ENCODE assay signal across 2 cellular contexts in genomic region chr2:157761520-157761919, GRCh38.
TF ChIP-seq lines count a peak whose summit lies in the region.

No MANE protein-coding gene starts in this region.

TF ChIP-seq in IMR-90, 13 proteins besides CTCF, POLR2A, EP300 and RAD21:
- TF ChIP-seq ELK1 (IDR thresholded peaks at IDR 0.05; ENCODE audit: borderline replicate concordance, low read depth, low read length), result no peak
- TF ChIP-seq MAFK (IDR thresholded peaks at IDR 0.05; ENCODE audit: low read depth, low read length), result no peak

TF ChIP-seq in K562, 482 proteins besides CTCF, POLR2A, EP300 and RAD21:
- TF ChIP-seq NONO (IDR thresholded peaks at IDR 0.05; ENCODE audit: low read depth in 2 of 2, low read length in 1 of 2) (no peak), ATF3 (IDR thresholded peaks at IDR 0.05) (no peak; the same call in 1 of the 2 replicates), ATF3 (CRISPR knock-in tag; conservative IDR thresholded peaks at IDR 0.05) (no peak), ZNF583 (CRISPR knock-in tag; IDR thresholded peaks at IDR 0.05) (no peak), RBM17 (IDR thresholded peaks at IDR 0.05; ENCODE audit: borderline replicate concordance, low read depth, low read length) (no peak), ELF4 (CRISPR knock-in tag; IDR thresholded peaks at IDR 0.05) (no peak), ZBTB9 (CRISPR knock-in tag; IDR thresholded peaks at IDR 0.05) (no peak), POLR2AphosphoS2 (IDR thresholded peaks at IDR 0.05; ENCODE audit: low read length) (no peak), MTA3 (IDR thresholded peaks at IDR 0.05; ENCODE audit: borderline replicate concordance) (no peak), SMARCE1 (IDR thresholded peaks at IDR 0.05) (no peak), HMG20B (CRISPR knock-in tag; IDR thresholded peaks at IDR 0.05) (no peak), ZNF407 (IDR thresholded peaks at IDR 0.05; ENCODE audit: low read depth) (no peak), ZSCAN29 (IDR thresholded peaks at IDR 0.05) (no peak), JUNB (CRISPR knock-in tag; conservative IDR thresholded peaks at IDR 0.05) (no peak), ZNF778 (CRISPR knock-in tag; IDR thresholded peaks at IDR 0.05) (no peak), ZBTB40 (IDR thresholded peaks at IDR 0.05) (no peak), ZBTB40 (CRISPR knock-in tag; IDR thresholded peaks at IDR 0.05) (no peak), ZNF384 (IDR thresholded peaks at IDR 0.05; ENCODE audit: low read depth, low read length) (no peak), ELK1 (CRISPR knock-in tag; IDR thresholded peaks at IDR 0.05) (no peak), AFF1 (IDR thresholded peaks at IDR 0.05; ENCODE audit: low read depth in 1 of 2, partially characterized antibody in 2 of 2) (no peak), TAF7 (tag; IDR thresholded peaks at IDR 0.05) (no peak)
